ENCODE assay signal across 8 cellular contexts in genomic region chr3:27721717-27722564, GRCh38. TPM values are rescaled to one million over a fixed set of nuclear protein-coding genes. Genes with fewer than 3 reads are reported as not detected.
DNase-seq lines count a peak whose midpoint lies in the region; ATAC-seq, FAIRE-seq and TF ChIP-seq lines count a peak whose summit lies in the region.

TSS of gene EOMES (minus strand) at chr3:27722323. CDS start at chr3:27722294, 29 bp downstream.

- no peak within 1 kb of the TSS for H2BK20ac ChIP-seq in H1 (ENCODE audit: low read length)

- H3K9me3 ChIP-seq in H1 (ENCODE audit: insufficient read depth in 2 of 2, low read depth in 1 of 2, low read length in 1 of 2) (no peaks in the 10 kb centered on the region), upper lobe of left lung (no peaks in the 10 kb centered on the region)

- WGBS in H1 (ENCODE audit: extremely low coverage in 1 of 2, insufficient coverage in 1 of 2, insufficient read length in 1 of 2, insufficient replicate concordance in 2 of 2, low coverage in 1 of 2, low lambda C conversion rate in 2 of 2, missing lambda C conversion rate in 1 of 2), 2 experiments = 1% methylated on average over 45 of the region's 81 CpGs; no CpG with 5 or more reads in 1 of the 2 experiments
- 2% methylated on average over 12 to 46 of the region's 81 CpGs for WGBS in upper lobe of left lung, 2 donors

- H2BK120ac ChIP-seq in H1 (replicated peaks; ENCODE audit: low read depth, low read length) = no peak within 1 kb of the TSS

- H3K9ac ChIP-seq in H1 (replicated peaks in 1 of 4; ENCODE audit: extremely low read depth in 1 of 4, low read depth in 3 of 4, low read length in 3 of 4) = no peak within 1 kb of the TSS

- 0 out of 2 replicates have a peak within 1 kb of the TSS, but pooled peaks have one; percentile 19 for H3K18ac ChIP-seq in H1 (ENCODE audit: extremely low read depth, low read length)

- no peak within 1 kb of the TSS for H3K27ac Mint-ChIP-seq in activated CD4-positive, alpha-beta memory T cell treated with anti-CD3 and anti-CD28 coated beads for 36 hours
- peak within 1 kb of the TSS; percentile 93 to 98 for H3K27ac Mint-ChIP-seq in natural killer cell

- H3K27ac ChIP-seq in H1 (ENCODE audit: low read depth, low read length) (no peak within 1 kb of the TSS), upper lobe of left lung (peak within 1 kb of the TSS in 1 of 4 donors; percentile 70)

- H3K4me1 Mint-ChIP-seq in activated CD4-positive, alpha-beta memory T cell treated with anti-CD3 and anti-CD28 coated beads for 36 hours (ENCODE audit: low read depth) = peaks cover 21% of the 10 kb centered on the region
- peaks cover 54 to 67% of the 10 kb centered on the region in 2 donors for H3K4me1 Mint-ChIP-seq in natural killer cell

- no peak within 1 kb of the TSS for H2AFZ ChIP-seq in H1 (ENCODE audit: low read length)

- peak within 1 kb of the TSS; percentile 82 to 88 for H3K4me2 ChIP-seq in H1 (ENCODE audit: insufficient read depth in 1 of 2, low read depth in 2 of 2, low read length in 2 of 2)

- no peak within 1 kb of the TSS for H3K23ac ChIP-seq in H1 (ENCODE audit: insufficient read length)

- peaks cover 63% of the 10 kb centered on the region for H3K27me3 Mint-ChIP-seq in activated CD4-positive, alpha-beta memory T cell treated with anti-CD3 and anti-CD28 coated beads for 36 hours
- peaks cover 35 to 37% of the 10 kb centered on the region in 2 donors for H3K27me3 Mint-ChIP-seq in natural killer cell (ENCODE audit: low read depth in 2 of 2)

- FAIRE-seq in H1 (lab: Jason Lieb, UNC) = no peak

- DNase-seq in A172 (ENCODE audit: low spot score) (peak; percentile 21), NCI-H524 (lab: John Stamatoyannopoulos, UW) (peak; percentile 79 to 88), H1 (ENCODE audit: low read depth in 1 of 2, low spot score in 2 of 2) (peak in 1 of 2 experiments; percentile 84), natural killer cell (peak; percentile 67), upper lobe of left lung (peak in 1 of 2 donors; percentile 86)
- peak; percentile 77 for DNase-seq in activated CD4-positive, alpha-beta memory T cell treated with anti-CD3 and anti-CD28 coated beads for 36 hours

- 0 out of 3 replicates have a peak, but pooled peaks of 1 of the 2 experiments have one; percentile 4 for TF ChIP-seq POLR2A in H1 (IDR thresholded peaks at IDR 0.05; ENCODE audit: control extremely low read depth in 1 of 2, low read depth in 2 of 2, low read length in 2 of 2)
- TF ChIP-seq POLR2A in upper lobe of left lung (IDR thresholded peaks at IDR 0.05) = peak in 1 of 4 donors; percentile 22

- no peak within 1 kb of the TSS for H2BK15ac ChIP-seq in H1 (ENCODE audit: low read length)

- no peaks in the 10 kb centered on the region for H3K79me2 ChIP-seq in H1 (ENCODE audit: control insufficient read depth in 1 of 2, insufficient read depth in 2 of 2, low read length in 2 of 2)

- peak in 1 of 2 experiments; percentile 78; a peak in 1 of 3 replicates for TF ChIP-seq EP300 in H1 (IDR thresholded peaks at IDR 0.05; ENCODE audit: borderline replicate concordance in 1 of 2, low read depth in 2 of 2, low read length in 2 of 2)
- TF ChIP-seq EP300 in upper lobe of left lung (IDR thresholded peaks at IDR 0.05) = no peak

- H3K36me3 Mint-ChIP-seq in activated CD4-positive, alpha-beta memory T cell treated with anti-CD3 and anti-CD28 coated beads for 36 hours = no peaks in the 10 kb centered on the region
- peaks cover 21% of the 10 kb centered on the region for H3K36me3 Mint-ChIP-seq in natural killer cell

- H3K4me1 ChIP-seq in H1 (replicated peaks in 1 of 4; ENCODE audit: control insufficient read depth in 3 of 4, insufficient read depth in 4 of 4, low read length in 3 of 4) (peaks cover 10 to 36% (median 16%) of the 10 kb centered on the region in 4 experiments), upper lobe of left lung (peaks cover 17 to 43% (median 30%) of the 10 kb centered on the region in 4 donors)

- no peak within 1 kb of the TSS for H3K56ac ChIP-seq in H1 (replicated peaks; ENCODE audit: insufficient read length, low read depth, low read length)

- POLR2A ChIA-PET in activated CD4-positive, alpha-beta memory T cell treated with anti-CD3 and anti-CD28 coated beads for 36 hours (lab: Charles Lee) = interaction anchor here (0.5 to 1.9 kb wide), 3 partner anchors 10 to 605 kb away, joined by 3 to 6 read pairs (median 4); no protein-coding TSS in a partner anchor
- POLR2A ChIA-PET in H1 (lab: Charles Lee; ENCODE audit: partially characterized antibody) = interaction anchor here (1.6 to 2.9 kb wide), 2 partner anchors 9 to 10 kb away, joined by 3 to 9 read pairs; no protein-coding TSS in a partner anchor

- H4K91ac ChIP-seq in H1 (replicated peaks; ENCODE audit: insufficient read length, low read length) = no peak within 1 kb of the TSS

- peak within 1 kb of the TSS; percentile 38 for H4K8ac ChIP-seq in H1 (ENCODE audit: extremely low read depth, insufficient read depth, low read length)

- H3K9me3 Mint-ChIP-seq in activated CD4-positive, alpha-beta memory T cell treated with anti-CD3 and anti-CD28 coated beads for 36 hours = no peaks in the 10 kb centered on the region
- no peaks in the 10 kb centered on the region for H3K9me3 Mint-ChIP-seq in natural killer cell

- no peaks in the 10 kb centered on the region for H3K79me1 ChIP-seq in H1 (ENCODE audit: low read depth, low read length)

- intact Hi-C loops in activated CD4-positive, alpha-beta memory T cell treated with anti-CD3 and anti-CD28 coated beads for 36 hours (cut with micrococcal nuclease) = loop anchor here (1.0 to 5.0 kb wide), 3 partner anchors 10 to 329 kb away; no protein-coding TSS in a partner anchor
- intact Hi-C loops in natural killer cell (cut with micrococcal nuclease) = loop anchor here (2.0 kb wide), 2 partner anchors 521 to 571 kb away; no protein-coding TSS in a partner anchor

- H3K4me3 Mint-ChIP-seq in activated CD4-positive, alpha-beta memory T cell treated with anti-CD3 and anti-CD28 coated beads for 36 hours = peak within 1 kb of the TSS; percentile 78
- peak within 1 kb of the TSS; percentile 100 for H3K4me3 Mint-ChIP-seq in natural killer cell

- peaks cover 9 to 27% of the 10 kb centered on the region in 2 experiments for H4K20me1 ChIP-seq in H1 (replicated peaks in 1 of 2; ENCODE audit: control insufficient read depth in 1 of 2, insufficient read depth in 2 of 2, low read length in 2 of 2)

- H3K27me3 ChIP-seq in H1 (replicated peaks in 1 of 4; ENCODE audit: control insufficient read depth in 3 of 4, extremely low read depth in 1 of 4, insufficient read depth in 3 of 4, low read length in 3 of 4) (peaks cover 74 to 100% (median 89%) of the 10 kb centered on the region in 4 experiments), upper lobe of left lung (peaks cover 0 to 45% (median 21%) of the 10 kb centered on the region in 4 donors)

- no peak within 1 kb of the TSS for H3K4ac ChIP-seq in H1 (replicated peaks; ENCODE audit: insufficient read length, low read depth, low read length)

- CTCF ChIA-PET in activated CD4-positive, alpha-beta memory T cell treated with anti-CD3 and anti-CD28 coated beads for 36 hours (lab: Charles Lee) = interaction anchor here (0.7 to 5.8 kb wide), 16 partner anchors 10 to 629 kb away, joined by 3 to 65 read pairs (median 4); partner anchors contain the start of genes AZI2 and ZCWPW2
- CTCF ChIA-PET in H1 (lab: Charles Lee; ENCODE audit: partially characterized antibody) = interaction anchor here (0.7 to 6.8 kb wide), 21 partner anchors 10 to 622 kb away, joined by 3 to 70 read pairs (median 4); no protein-coding TSS in a partner anchor

- no peak within 1 kb of the TSS for H4K5ac ChIP-seq in H1 (ENCODE audit: insufficient read length, low read depth, low read length)

- no peak within 1 kb of the TSS for H2AK5ac ChIP-seq in H1 (ENCODE audit: low read depth, low read length)

- ATAC-seq in GM18858 (IDR thresholded peaks at IDR 0.05; ENCODE audit: unreplicated experiment) = peak; percentile 48
- ATAC-seq in HG03045 (IDR thresholded peaks at IDR 0.05; ENCODE audit: unreplicated experiment) = peak; percentile 46
- ATAC-seq in natural killer cell = peak; percentile 52 to 74 (median 70)
- ATAC-seq in upper lobe of left lung (ENCODE audit: low FRiP score in 2 of 2) = peak; percentile 20 to 50

- TF ChIP-seq RAD21 in H1 (IDR thresholded peaks at IDR 0.05 in 1 of 2, conservative IDR thresholded peaks at IDR 0.05 in 1 of 2; ENCODE audit: low read depth in 2 of 2, low read length in 2 of 2) = peak; percentile 45 to 64

- peaks cover 14% of the 10 kb centered on the region for H3K23me2 ChIP-seq in H1 (ENCODE audit: low read depth, low read length)

- H3K14ac ChIP-seq in H1 (ENCODE audit: insufficient read length) = no peak within 1 kb of the TSS

- peak within 1 kb of the TSS; percentile 81 for H2BK12ac ChIP-seq in H1 (ENCODE audit: low read depth, low read length)

- peak within 1 kb of the TSS; percentile 23 to 64 (median 50) for H3K4me3 ChIP-seq in H1 (ENCODE audit: extremely low read depth in 1 of 4, insufficient read depth in 2 of 4, low read depth in 3 of 4, low read length in 4 of 4)
- H3K4me3 ChIP-seq in upper lobe of left lung = peak within 1 kb of the TSS; percentile 3 to 52 (median 42)

- H3K36me3 ChIP-seq in H1 (ENCODE audit: control insufficient read depth in 2 of 4, insufficient read depth in 4 of 4, low read length in 3 of 4) (no peaks in the 10 kb centered on the region), upper lobe of left lung (no peaks in the 10 kb centered on the region)

- peak; percentile 25 to 63 (median 32) for TF ChIP-seq CTCF in H1 (IDR thresholded peaks at IDR 0.05; ENCODE audit: control extremely low read depth in 1 of 3, insufficient read depth in 1 of 3, low read depth in 1 of 3, low read length in 3 of 3)
- TF ChIP-seq CTCF in natural killer cell (IDR thresholded peaks at IDR 0.05) = peak; percentile 59
- TF ChIP-seq CTCF in upper lobe of left lung (IDR thresholded peaks at IDR 0.05) = peak in 2 of 6 experiments; percentile 17 to 28

- H2BK5ac ChIP-seq in H1 (ENCODE audit: low read depth, low read length) = no peak within 1 kb of the TSS

TF ChIP-seq in H1, 55 proteins besides CTCF, POLR2A, EP300 and RAD21 (continues in another document):
- TF ChIP-seq SP1 (IDR thresholded peaks at IDR 0.05; ENCODE audit: low read depth, low read length) = no peak

RNA-seq across cellular contexts. Expression of gene EOMES, which starts in this region (rescaled TPM):
- total RNA-seq in A172 (2014; rRNA removed; shearing (Covaris generic)) = 0.09 TPM in 1 of 2 replicates, not detected in the other
- total RNA-seq in activated CD4-positive, alpha-beta memory T cell treated with anti-CD3 and anti-CD28 coated beads for 36 hours = 1 to 10 TPM; 1.4 to 1.5 TPM
- 0.47 and 0.50 TPM in 2 replicates for total RNA-seq in H1 (2021; fragmentation: NEBNext Ultra II Directional; extraction: Animal tissue kit (Norgen Biotek cat#: 25700))
- 0.09 TPM in 2 replicates for polyA plus RNA-seq in H1 (2011; rRNA removed)
- polyA plus RNA-seq in H1 (2011; cell fraction: cytosol; rRNA removed) = 0.13 TPM
- 0.11 TPM for polyA plus RNA-seq in H1 (2011; cell fraction: nucleus; rRNA removed)
- 0.18 to 0.91 TPM (median 0.46 TPM) in 4 replicates for polyA plus RNA-seq in H1 (2012, experiment 1 of 2)
- polyA plus RNA-seq in H1 (2012, experiment 2 of 2) = 0.73 TPM
- 0.26 TPM for polyA plus RNA-seq in H1 (2013, experiment 1 of 2)
- polyA plus RNA-seq in H1 (2013, experiment 2 of 2) = 0.18 TPM
- polyA minus RNA-seq in H1 (2011; rRNA and poly(A)+ RNA removed) = 0.25 and 0.37 TPM in 2 replicates
- polyA minus RNA-seq in H1 (2011; cell fraction: cytosol; rRNA and poly(A)+ RNA removed) = not detected
- 0.40 TPM for polyA minus RNA-seq in H1 (2011; cell fraction: nucleus; rRNA and poly(A)+ RNA removed)
- total RNA-seq in natural killer cell (10 to 100 TPM; 30.3 to 64.0 (median 32.2) TPM), upper lobe of left lung (1 to 10 TPM in 3 of 6 donors, under 1 TPM in 3; 0.44 to 2.1 (median 1.1) TPM)

Comparison
In these comparisons a context has a peak if more than half of its experiments do, and no peak if none do; other contexts are left out.
1. RNA of gene EOMES (total RNA-seq): 30.3 to 64.0 TPM in natural killer cell; 1.4 to 1.5 TPM in activated CD4-positive, alpha-beta memory T cell treated with anti-CD3 and anti-CD28 coated beads for 36 hours, 0.44 to 2.1 TPM in upper lobe of left lung, 0.47 to 0.50 TPM in H1 and 0.09 TPM in A172; every median in the first group is over 10 times any median in the second.
2. Peak in DNase-seq in A172; RNA of the gene not detected or under 1 TPM.
3. Peak in every context shown above with its lines, with median percentiles within 50 percentile points of each other: ATAC-seq.